22 cellular contexts compared by ENCODE assay signal in the genomic region with DNA sequence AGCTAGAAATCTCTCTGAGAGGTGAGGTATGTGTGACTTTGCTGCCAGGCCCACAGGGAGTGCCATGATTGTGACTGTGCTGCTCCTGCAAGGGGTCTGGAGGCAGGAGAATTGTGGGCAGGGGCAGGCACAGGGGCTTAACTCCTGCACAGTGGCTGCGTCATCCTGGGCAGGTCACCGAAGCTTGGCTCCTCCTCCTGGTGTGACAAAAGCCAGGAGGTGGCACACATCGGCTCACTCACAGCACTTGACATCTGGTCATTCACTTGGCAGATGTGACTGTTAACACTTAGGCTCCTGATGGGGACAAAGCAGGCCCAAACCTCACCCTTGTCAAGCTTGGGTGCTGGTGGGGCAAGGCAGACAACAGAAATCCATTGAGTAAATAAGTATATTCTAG. TPM values are rescaled to one million over a fixed set of nuclear protein-coding genes. Genes with fewer than 3 reads are reported as not detected.
DNase-seq lines count a peak whose midpoint lies in the region; ATAC-seq and TF ChIP-seq lines count a peak whose summit lies in the region.
"Had no signal": no experiment of that assay in that cellular context is flagged by ENCODE, and none has a peak within 500 bp of the region (broad histone marks: within the 10 kb centered on the region; RNA-seq: fewer than 3 reads in every experiment).

No MANE protein-coding gene starts in this region.

- in situ Hi-C loops in transverse colon (cut with MboI; ENCODE audit: low pct_ligation_motif_present in 1 of 4, low pct_unique_long_range_greater_than_20kb in 1 of 4, low sequenced_read_pairs in 3 of 4): loop anchor here in 3 of 4 donors (5.0 to 25.0 kb wide), 3 partner anchors 376 to 663 kb away; no protein-coding TSS in a partner anchor

- no peak overlapping the region for H2BK15ac ChIP-seq in mesendoderm (replicated peaks; ENCODE audit: low read depth)

- H3K4me3 ChIP-seq in GM23338 (no peak overlapping the region), Loucy (ENCODE audit: low read length, poor library complexity, severe bottlenecking) (no peak overlapping the region), mesendoderm (ENCODE audit: low read length) (no peak overlapping the region), transverse colon (no peak overlapping the region)
- H3K4me3 ChIP-seq: BLaER1, GM12878, MG63, SJCRH30 had no signal

- TF ChIP-seq CTCF in GM23338 (conservative IDR thresholded peaks at IDR 0.05; ENCODE audit: low read depth in 2 of 2) (no peak), Loucy (conservative IDR thresholded peaks at IDR 0.05; ENCODE audit: low read length) (no peak), transverse colon (IDR thresholded peaks at IDR 0.05) (no peak)

- no peaks in the 10 kb centered on the region for H3K36me3 Mint-ChIP-seq in GM23338 (ENCODE audit: low read depth)
- H3K36me3 Mint-ChIP-seq: CD4-positive, alpha-beta memory T cell had no signal

- H3K9me2 ChIP-seq in GM23338 (ENCODE audit: insufficient read depth) (no peaks in the 10 kb centered on the region), Loucy (replicated peaks; ENCODE audit: low read depth, low read length) (no peaks in the 10 kb centered on the region)

- no peaks in the 10 kb centered on the region for H3K9me3 ChIP-seq in Loucy (ENCODE audit: insufficient read depth, low read depth, low read length)
- H3K9me3 ChIP-seq in transverse colon: no peaks in the 10 kb centered on the region
- H3K9me3 ChIP-seq: BLaER1, MG63, SJCRH30 had no signal

- no peak overlapping the region for H3K23ac ChIP-seq in mesendoderm (ENCODE audit: low read length)

- H3K79me1 ChIP-seq in mesendoderm (ENCODE audit: low read length): no peaks in the 10 kb centered on the region

- peak overlapping the region; percentile 59 for H3K56ac ChIP-seq in mesendoderm (ENCODE audit: low read length)

- H3K27me3 ChIP-seq in GM23338 (ENCODE audit: insufficient read depth): peaks cover 9% of the 10 kb centered on the region; the same call in 1 of the 2 replicates
- H3K27me3 ChIP-seq in Loucy (ENCODE audit: insufficient read depth, low read length, poor library complexity, severe bottlenecking): no peaks in the 10 kb centered on the region
- no peaks in the 10 kb centered on the region for H3K27me3 ChIP-seq in mesendoderm (ENCODE audit: insufficient read depth, low read length, poor library complexity)
- H3K27me3 ChIP-seq in transverse colon: peaks cover 41% of the 10 kb centered on the region
- H3K27me3 ChIP-seq: BLaER1, MG63, SJCRH30 had no signal

- no peak overlapping the region for H4K8ac ChIP-seq in mesendoderm (ENCODE audit: low read depth, low read length)

- H3K27me3 Mint-ChIP-seq in GM23338 (ENCODE audit: insufficient read depth, low read depth, poor library complexity): peaks cover 34% of the 10 kb centered on the region

- intact Hi-C loops in transverse colon (cut with DNase I; ENCODE audit: low total_unique reads): loop anchor here (5.0 kb wide), 1 partner anchor 1158 kb away; no protein-coding TSS in a partner anchor

- no peak overlapping the region for H3K27ac ChIP-seq in GM23338 (ENCODE audit: low read depth)
- no peak overlapping the region for H3K27ac ChIP-seq in mesendoderm (ENCODE audit: low read depth, low read length)
- no peak overlapping the region for H3K27ac ChIP-seq in transverse colon
- H3K27ac ChIP-seq: BLaER1, SJCRH30 had no signal

- H2AK5ac ChIP-seq in mesendoderm (ENCODE audit: low read length): no peak overlapping the region

- peaks cover 45% of the 10 kb centered on the region for H3K4me1 Mint-ChIP-seq in GM23338

- no peak overlapping the region for H3K4ac ChIP-seq in mesendoderm (ENCODE audit: low read depth, low read length)

- peaks cover 4% of the 10 kb centered on the region; the same call in 1 of the 2 replicates for H3F3A ChIP-seq in GM23338 (replicated peaks; ENCODE audit: low read depth)
- H3F3A ChIP-seq in Loucy (ENCODE audit: low read depth): no peaks in the 10 kb centered on the region

- no peak for TF ChIP-seq POLR2A in transverse colon (IDR thresholded peaks at IDR 0.05)

- peak overlapping the region; percentile 66; the same call in 1 of the 2 replicates for H2AFZ ChIP-seq in GM23338
- peak overlapping the region; percentile 9; the same call in 1 of the 2 replicates for H2AFZ ChIP-seq in Loucy (ENCODE audit: low read length)

- DNase-seq in GM23338 (ENCODE audit: low spot score) (no peak), NCI-H82 treated with DMSO at 0.1 percent for 48 hours (lab: John Stamatoyannopoulos, UW; ENCODE audit: unreplicated experiment) (peak; percentile 34), mesendoderm (peak; percentile 45), RKO (ENCODE audit: low spot score) (no peak), SIG-M5 (lab: John Stamatoyannopoulos, UW) (no peak), transverse colon (no peak)
- DNase-seq: CD4-positive, alpha-beta memory T cell; EL; GOT3; Kasumi-1; MG63; NCI-H1048; NCI-H1417 treated with DMSO at 0.1 percent for 48 hours; NCI-H187; NCI-H2227 treated with DMSO at 0.1 percent for 48 hours; NCI-H526; NK-92 treated with Interleukin-12 subunit alpha and Interleukin-12 subunit beta, amount 100 ng/mL, for 24 hours; SJCRH30; T-helper 9 cell had no signal

- H3K4me3 Mint-ChIP-seq in GM23338: no peak overlapping the region
- H3K4me3 Mint-ChIP-seq: CD4-positive, alpha-beta memory T cell had no signal

- no peak overlapping the region for H3K18ac ChIP-seq in mesendoderm (ENCODE audit: low read length)

- H3K9me3 Mint-ChIP-seq in GM23338: no peaks in the 10 kb centered on the region
- H3K9me3 Mint-ChIP-seq: CD4-positive, alpha-beta memory T cell had no signal

- H2BK5ac ChIP-seq in mesendoderm (ENCODE audit: low read length): no peak overlapping the region

- H4K20me1 ChIP-seq in GM23338 (replicated peaks; ENCODE audit: insufficient read depth) (no peaks in the 10 kb centered on the region), Loucy (ENCODE audit: insufficient read depth, low read length, poor library complexity, severe bottlenecking) (no peaks in the 10 kb centered on the region)
- H4K20me1 ChIP-seq: BLaER1 had no signal

- no CpG with 5 or more reads among the region's 3 CpGs for WGBS in mesendoderm (ENCODE audit: extremely low coverage, insufficient coverage, low lambda C conversion rate)
- 41% methylated on average over 3 of the region's 3 CpGs; no CpG with 5 or more reads in 1 of the 2 donors for WGBS in transverse colon (ENCODE audit: low coverage in 1 of 2), 2 donors

- H3K4me1 ChIP-seq in GM23338 (ENCODE audit: insufficient read depth) (peaks cover 29% of the 10 kb centered on the region), Loucy (ENCODE audit: insufficient read depth, low read length, poor library complexity, severe bottlenecking) (no peaks in the 10 kb centered on the region), mesendoderm (ENCODE audit: control insufficient read depth, low read depth, low read length) (peaks cover 10% of the 10 kb centered on the region), transverse colon (no peaks in the 10 kb centered on the region)

- H2BK120ac ChIP-seq in mesendoderm (ENCODE audit: low read depth, low read length): no peak overlapping the region

- H3K9ac ChIP-seq in Loucy (ENCODE audit: low read depth, low read length, poor library complexity, severe bottlenecking) (no peak overlapping the region), mesendoderm (ENCODE audit: low read length) (no peak overlapping the region)
- H3K9ac ChIP-seq: BLaER1 had no signal

- no peak for TF ChIP-seq EP300 in transverse colon (IDR thresholded peaks at IDR 0.05; ENCODE audit: low read depth)

- H3K36me3 ChIP-seq in GM23338 (ENCODE audit: insufficient read depth) (no peaks in the 10 kb centered on the region), Loucy (ENCODE audit: insufficient read depth, low read length) (no peaks in the 10 kb centered on the region), mesendoderm (ENCODE audit: control insufficient read depth, insufficient read depth, low read length) (no peaks in the 10 kb centered on the region), transverse colon (no peaks in the 10 kb centered on the region)
- H3K36me3 ChIP-seq: BLaER1, MG63, SJCRH30 had no signal

- H3K4me2 ChIP-seq in GM23338 (no peak overlapping the region), Loucy (ENCODE audit: low read depth, low read length, poor library complexity, severe bottlenecking) (no peak overlapping the region), mesendoderm (ENCODE audit: low read length) (no peak overlapping the region)
- H3K4me2 ChIP-seq: BLaER1 had no signal

- no peak overlapping the region for H4K5ac ChIP-seq in mesendoderm (ENCODE audit: low read length)

- H3K27ac Mint-ChIP-seq in GM23338: no peak overlapping the region
- H3K27ac Mint-ChIP-seq: CD4-positive, alpha-beta memory T cell had no signal

- no peak for ATAC-seq in GM23338
- ATAC-seq: GM12878 had no signal

- H3K79me2 ChIP-seq in GM23338 (replicated peaks; ENCODE audit: insufficient read depth): no peaks in the 10 kb centered on the region
- H3K79me2 ChIP-seq in Loucy (ENCODE audit: insufficient read depth, low read length): no peaks in the 10 kb centered on the region
- no peaks in the 10 kb centered on the region for H3K79me2 ChIP-seq in mesendoderm (ENCODE audit: control insufficient read depth, insufficient read depth, low read length)

TF ChIP-seq in GM23338, 12 proteins besides CTCF, POLR2A, EP300 and RAD21 (continues in another document):
- TF ChIP-seq ETS1 (IDR thresholded peaks at IDR 0.05) (no peak), ZNF114 (CRISPR knock-in tag; IDR thresholded peaks at IDR 0.05) (no peak), EZH2 (IDR thresholded peaks at IDR 0.05; ENCODE audit: low read depth, unreplicated experiment) (no peak)

RNA-seq across cellular contexts. Expression of gene GLI2, which starts 36.4 kb away (rescaled TPM):
- 41.7 and 53.6 TPM in 2 replicates for total RNA-seq in GM23338 (2014; rRNA removed; shearing (Covaris generic))
- 57.0 and 67.1 TPM in 2 replicates for polyA plus RNA-seq in GM23338 (2016; fragmentation: Nextera tagmentation; extraction: Ambion mirVana)
- polyA plus RNA-seq in mesendoderm (2013, experiment 1 of 2): 23.2 TPM
- 23.4 TPM for polyA plus RNA-seq in mesendoderm (2013, experiment 2 of 2)
- 10 to 100 TPM in 1 of 4 donors, 1 to 10 TPM in 3; 1.1 to 15.1 (median 4.2) TPM for total RNA-seq in transverse colon
- total RNA-seq: CD4-positive, alpha-beta memory T cell; GM12878 had no signal
- polyA plus RNA-seq: CD4-positive, alpha-beta memory T cell had no signal

Comparison
In these comparisons a context has a peak if more than half of its experiments do, and no peak if none do; other contexts are left out.
1. DNase-seq: peak in NCI-H82 treated with DMSO at 0.1 percent for 48 hours (single experiment) and mesendoderm (single experiment); none in GM23338 (single experiment), RKO (single experiment), SIG-M5 (single experiment) and transverse colon (single experiment).